ENCODE assay signal across 19 cellular contexts in the genomic region with DNA sequence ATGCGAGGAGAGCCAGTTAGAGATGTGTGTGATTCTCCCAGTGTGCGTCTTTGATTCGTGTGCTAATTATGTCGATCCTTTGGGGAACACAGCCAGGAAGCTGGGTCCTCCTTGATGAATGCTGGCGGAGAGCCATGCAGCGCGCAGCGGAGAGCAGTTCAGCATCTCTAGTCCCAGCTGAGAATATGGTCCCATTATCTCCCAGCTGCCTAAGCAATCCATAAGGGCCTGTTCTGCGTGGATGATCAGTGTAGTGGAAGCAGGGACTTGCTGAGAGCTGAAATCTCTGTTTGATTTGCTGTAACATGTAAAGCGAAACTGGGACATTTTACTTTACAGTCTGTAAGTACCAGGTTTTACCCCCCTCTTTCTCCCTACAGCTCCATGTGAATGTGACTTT.
DNase-seq lines count a peak whose midpoint lies in the region; ATAC-seq and TF ChIP-seq lines count a peak whose summit lies in the region.
"Had no signal": no experiment of that assay in that cellular context is flagged by ENCODE, and none has a peak within 500 bp of the region (broad histone marks: within the 10 kb centered on the region; RNA-seq: fewer than 3 reads in every experiment).

No MANE protein-coding gene starts in this region.

- no peaks in the 10 kb centered on the region for H3K36me3 Mint-ChIP-seq in CD4-positive, alpha-beta T cell (ENCODE audit: low read depth)

- CTCF ChIA-PET in CD4-positive, alpha-beta T cell (lab: Charles Lee) = no interaction called here

- H3K4me1 Mint-ChIP-seq in CD4-positive, alpha-beta T cell (ENCODE audit: low read depth) = no peaks in the 10 kb centered on the region
- H3K4me1 Mint-ChIP-seq: B cell had no signal

- H3K27me3 ChIP-seq in CD4-positive, alpha-beta T cell (ENCODE audit: control insufficient read depth, insufficient read depth, low read length) = no peaks in the 10 kb centered on the region
- H3K27me3 ChIP-seq: pancreas, SJSA1 had no signal

- H3K4me3 Mint-ChIP-seq in CD4-positive, alpha-beta T cell = no peak overlapping the region
- H3K4me3 Mint-ChIP-seq: B cell had no signal

- intact Hi-C loops in CD4-positive, alpha-beta T cell (cut with DNase I, micrococcal nuclease) = no loop called here

- TF ChIP-seq CTCF in CD4-positive, alpha-beta T cell (IDR thresholded peaks at IDR 0.05) = no peak

- no peaks in the 10 kb centered on the region for H3K27me3 Mint-ChIP-seq in CD4-positive, alpha-beta T cell
- H3K27me3 Mint-ChIP-seq: B cell had no signal

- H3K9me3 Mint-ChIP-seq in CD4-positive, alpha-beta T cell = no peaks in the 10 kb centered on the region

- no peaks in the 10 kb centered on the region for H3K9me3 ChIP-seq in CD4-positive, alpha-beta T cell (ENCODE audit: control insufficient read depth, low read length)
- H3K9me3 ChIP-seq: gastroesophageal sphincter, lower lobe of right lung, pancreas, SJSA1 had no signal

- no peak overlapping the region for H3K27ac ChIP-seq in CD4-positive, alpha-beta T cell (ENCODE audit: low read depth, low read length)
- H3K27ac ChIP-seq: gastroesophageal sphincter, lower lobe of right lung, pancreas, SJSA1 had no signal

- peak; percentile 77 for DNase-seq in D341Med (ENCODE audit: low spot score)
- peak; percentile 29 for DNase-seq in NCI-H146 treated with DMSO at 0.1 percent for 48 hours (lab: John Stamatoyannopoulos, UW; ENCODE audit: unreplicated experiment)
- DNase-seq in SK-N-DZ (ENCODE audit: low spot score) = peak; percentile 72
- peak; percentile 61 for DNase-seq in inferior parietal cortex (ENCODE audit: extremely low spot score)
- DNase-seq in SIG-M5 treated with dmso at 0.1 percent for 504 hours (lab: John Stamatoyannopoulos, UW; ENCODE audit: unreplicated experiment) = no peak
- no peak for DNase-seq in CD4-positive, alpha-beta T cell
- DNase-seq: activated CD4-positive, CD25-positive, alpha-beta regulatory T cell; activated T-cell treated with anti-CD3 and anti-CD28 coated beads for 4 hours; effector CD4-positive, alpha-beta T cell; lower lobe of right lung; NCI-H1048; stimulated activated CD4-positive, alpha-beta T cell treated with anti-CD3 and anti-CD28 coated beads, Interleukin-4, amount 100 ng/mL, for 1 hour; stimulated activated naive CD4-positive, alpha-beta T cell treated with Interleukin-2 at 50 U/mL for 16 hours had no signal

- ATAC-seq in HG02938 (IDR thresholded peaks at IDR 0.05; ENCODE audit: unreplicated experiment) (no peak), GM19395 (IDR thresholded peaks at IDR 0.05; ENCODE audit: unreplicated experiment) (no peak)
- no peak for ATAC-seq in CD4-positive, alpha-beta T cell (ENCODE audit: poor library complexity)
- ATAC-seq: gastroesophageal sphincter, lower lobe of right lung had no signal

- no peak overlapping the region for H3K27ac Mint-ChIP-seq in CD4-positive, alpha-beta T cell
- H3K27ac Mint-ChIP-seq: B cell had no signal

- POLR2A ChIA-PET in CD4-positive, alpha-beta T cell (lab: Charles Lee) = no interaction called here

Comparison
In these comparisons a context has a peak if more than half of its experiments do, and no peak if none do; other contexts are left out.
1. DNase-seq: peak in D341Med (single experiment), NCI-H146 treated with DMSO at 0.1 percent for 48 hours (single experiment), SK-N-DZ (single experiment) and inferior parietal cortex (single experiment); none in SIG-M5 treated with dmso at 0.1 percent for 504 hours (single experiment) and CD4-positive, alpha-beta T cell (0 of 10).